Comparison of ENCODE assay signal across 8 cellular contexts in the genomic region with DNA sequence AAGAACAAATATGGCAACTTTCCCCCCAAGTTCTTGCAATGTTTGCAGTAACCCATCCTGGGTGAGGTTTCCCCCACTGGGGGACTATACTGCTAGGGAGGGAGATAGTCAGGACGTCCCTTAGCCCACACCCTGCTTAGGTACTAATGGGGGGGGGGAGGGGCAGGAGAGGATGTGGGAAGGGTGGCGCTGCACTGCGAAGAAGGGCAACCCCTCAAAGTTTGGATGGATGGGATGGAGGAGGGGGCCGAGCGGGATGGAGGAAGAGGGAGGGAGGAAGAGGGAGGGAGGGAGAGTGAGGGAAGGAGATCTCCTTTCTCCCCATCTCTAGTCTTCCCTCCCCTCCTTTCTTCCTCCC.
DNase-seq lines count a peak whose midpoint lies in the region; ATAC-seq and TF ChIP-seq lines count a peak whose summit lies in the region.

No MANE protein-coding gene starts in this region.

- DNase-seq in G401 (ENCODE audit: low spot score) (peak; percentile 38), Panc1 (ENCODE audit: low read depth, low spot score) (no peak), epithelial cell of proximal tubule (ENCODE audit: low read depth) (no peak), prostate gland (ENCODE audit: low spot score) (no peak), ureter (ENCODE audit: low spot score) (no peak)

- H3K27me3 ChIP-seq in Panc1 (ENCODE audit: control insufficient read depth, insufficient read depth, low read length) (peaks cover 47% of the 10 kb centered on the region), prostate gland (replicated peaks; ENCODE audit: insufficient read depth) (peaks cover 50% of the 10 kb centered on the region)

- TF ChIP-seq CTCF in Panc1 (IDR thresholded peaks at IDR 0.05) (no peak), epithelial cell of proximal tubule (conservative IDR thresholded peaks at IDR 0.05; ENCODE audit: low read depth, low read length) (no peak), prostate gland (IDR thresholded peaks at IDR 0.05) (no peak)

- peak; percentile 19 for ATAC-seq in Panc1
- no peak for ATAC-seq in GM18909 (IDR thresholded peaks at IDR 0.05; ENCODE audit: poor library complexity, unreplicated experiment)
- no peak for ATAC-seq in GM21360 (IDR thresholded peaks at IDR 0.05; ENCODE audit: unreplicated experiment)
- no peak for ATAC-seq in HG03520 (IDR thresholded peaks at IDR 0.05; ENCODE audit: unreplicated experiment)

- in situ Hi-C loops in G401 (cut with HindIII; ENCODE audit: low sequenced_read_pairs) (no loop called here), Panc1 (cut with HindIII; ENCODE audit: low pct_unique_long_range_greater_than_20kb, low sequenced_read_pairs) (no loop called here)

- POLR2A ChIA-PET in Panc1 (lab: Charles Lee): no interaction called here

- H3K27ac ChIP-seq in Panc1 (ENCODE audit: low read length): no peak overlapping the region
- no peak overlapping the region for H3K27ac ChIP-seq in prostate gland

- CTCF ChIA-PET in Panc1 (lab: Charles Lee): interaction anchor here (1.2 kb wide), 1 partner anchor 14 kb away, joined by 4 read pairs; no protein-coding TSS in a partner anchor

- WGBS in prostate gland: 2% methylated on average over 4 of the region's 5 CpGs

- intact Hi-C loops in Panc1 (cut with micrococcal nuclease; ENCODE audit: unreplicated experiment): loop anchor here (5.0 kb wide), 1 partner anchor 232 kb away; no protein-coding TSS in a partner anchor
- intact Hi-C loops in prostate gland (cut with DNase I): no loop called here

- BruUV-seq in Panc1 (replicated peaks; lab: Mats Ljungman, UMichigan): no TSS peak

- TF ChIP-seq POLR2A in prostate gland (IDR thresholded peaks at IDR 0.05): no peak

- H3K4me1 ChIP-seq in Panc1 (ENCODE audit: control insufficient read depth, insufficient read depth, low read length) (peaks cover 29% of the 10 kb centered on the region), prostate gland (replicated peaks) (no peaks in the 10 kb centered on the region)

- no peaks in the 10 kb centered on the region for H3K36me3 ChIP-seq in Panc1 (ENCODE audit: control insufficient read depth, insufficient read depth, low read length)
- no peaks in the 10 kb centered on the region for H3K36me3 ChIP-seq in prostate gland

- H3K9me3 ChIP-seq in Panc1 (ENCODE audit: control insufficient read depth, insufficient read depth, low read depth, low read length) (no peaks in the 10 kb centered on the region), prostate gland (no peaks in the 10 kb centered on the region)

- H3K4me3 ChIP-seq in Panc1 (ENCODE audit: low read depth in 2 of 2, low read length in 2 of 2) (peak overlapping the region; percentile 57 to 67), epithelial cell of proximal tubule (ENCODE audit: low read depth, low read length) (peak overlapping the region; percentile 55), prostate gland (peak overlapping the region; percentile 10 to 34)
